1 cellular context compared by ENCODE assay signal in genomic region chr2:189610700-189611099, GRCh38.
TF ChIP-seq lines count a peak whose summit lies in the region.

No MANE protein-coding gene starts in this region.

TF ChIP-seq in IMR-90, 13 proteins besides CTCF, POLR2A, EP300 and RAD21:
- no peak for TF ChIP-seq BHLHE40 (IDR thresholded peaks at IDR 0.05; ENCODE audit: low read depth, low read length)
- no peak for TF ChIP-seq SMC3 (IDR thresholded peaks at IDR 0.05; ENCODE audit: low read depth, low read length)
- TF ChIP-seq RFX5 (IDR thresholded peaks at IDR 0.05; ENCODE audit: low read depth, low read length): no peak
- no peak for TF ChIP-seq FOS (IDR thresholded peaks at IDR 0.05; ENCODE audit: low read depth, low read length)
- no peak for TF ChIP-seq MAFK (IDR thresholded peaks at IDR 0.05; ENCODE audit: low read depth, low read length)
- no peak for TF ChIP-seq NFE2L2 (IDR thresholded peaks at IDR 0.05; ENCODE audit: low read depth, low read length)
- TF ChIP-seq CHD1 (IDR thresholded peaks at IDR 0.05; ENCODE audit: low read depth, low read length): no peak
- TF ChIP-seq ELK1 (IDR thresholded peaks at IDR 0.05; ENCODE audit: borderline replicate concordance, low read depth, low read length): no peak
